Comparison of ENCODE assay signal across 14 cellular contexts in genomic region chr12:130571089-130571488, GRCh38.
"Had no signal": no experiment of that assay in that cellular context is flagged by ENCODE, and none has a peak within 500 bp of the region (broad histone marks: within the 10 kb centered on the region; RNA-seq: fewer than 3 reads in every experiment).

No MANE protein-coding gene starts in this region.

- H3K4me1 ChIP-seq: psoas muscle, right lobe of liver had no signal

- H3K9me3 ChIP-seq: psoas muscle, right lobe of liver had no signal

- H3K4me2 ChIP-seq: hepatocyte had no signal

- DNase-seq: activated CD4-positive, alpha-beta T cell treated with anti-CD3 and anti-CD28 coated beads, Interleukin-2, amount 50 U/mL, for 4 hours; activated effector memory CD4-positive, alpha-beta T cell treated with anti-CD3 and anti-CD28 coated beads, Interleukin-2, amount 50 U/mL, for 16 hours; activated naive CD8-positive, alpha-beta T cell treated with anti-CD3 and anti-CD28 coated beads for 36 hours; activated T-cell treated with anti-CD3 and anti-CD28 coated beads, Interleukin-2, amount 50 U/mL, for 24 hours; cerebellar nuclear complex; dermis blood vessel endothelial cell; erythroblast; kidney glomerular epithelial cell; psoas muscle; right lobe of liver; substantia nigra; trophoblast cell had no signal

- H3K27me3 ChIP-seq: hepatocyte, right lobe of liver had no signal

- ATAC-seq: psoas muscle; right lobe of liver; stimulated activated effector memory CD8-positive, alpha-beta T cell treated with anti-CD3 and anti-CD28 coated beads, Interleukin-12 subunit alpha, Interleukin-12 subunit beta, amount 100 ng/mL, for 72 hours had no signal

- H3K27ac ChIP-seq: hepatocyte, psoas muscle, right lobe of liver had no signal

- H3K4me3 ChIP-seq: hepatocyte, psoas muscle, right lobe of liver had no signal

- H3K36me3 ChIP-seq: right lobe of liver had no signal
